ENCODE assay signal across 8 cellular contexts in the genomic region with DNA sequence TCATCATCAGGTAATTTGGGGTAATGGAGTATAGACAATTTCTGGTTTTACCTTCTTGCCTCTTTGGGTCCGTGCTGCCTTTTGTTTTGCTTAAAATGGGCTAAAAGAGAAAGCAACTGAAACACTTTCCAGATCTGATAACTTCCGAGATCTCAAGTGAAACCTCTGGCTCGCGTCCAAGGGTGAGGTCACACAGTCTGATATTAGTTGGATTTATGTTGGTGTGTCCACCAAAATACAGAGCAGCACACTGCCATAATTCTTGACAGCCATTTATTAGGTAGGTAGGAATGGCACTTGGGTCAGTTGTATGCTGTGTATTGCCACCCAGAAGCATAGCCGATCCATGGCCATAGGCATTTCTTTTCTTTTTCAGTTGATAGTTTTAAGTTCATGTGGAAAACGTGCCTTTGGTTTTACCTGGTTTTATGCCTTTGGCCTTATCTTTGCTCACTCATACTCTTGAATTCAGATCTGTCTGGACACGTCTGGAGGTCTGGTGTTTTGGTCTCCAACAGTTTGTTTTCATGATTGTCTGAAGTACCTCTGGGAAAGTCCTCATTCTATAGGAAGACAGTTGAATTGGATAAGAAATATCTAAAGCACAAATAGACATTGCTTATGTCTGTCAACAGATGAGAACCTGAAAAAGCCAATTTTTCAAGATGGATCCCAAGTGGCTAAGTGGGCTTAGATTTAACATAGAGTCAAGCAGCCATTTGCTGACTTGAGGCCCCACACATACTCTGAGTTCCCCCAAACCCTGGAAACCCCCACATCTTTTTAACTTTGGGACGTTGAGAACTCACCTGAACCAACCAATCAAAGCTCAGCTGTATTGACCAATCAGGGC.
DNase-seq lines count a peak whose midpoint lies in the region; ATAC-seq, FAIRE-seq and TF ChIP-seq lines count a peak whose summit lies in the region.

No MANE protein-coding gene starts in this region.

- POLR2A ChIA-PET in Panc1 (lab: Charles Lee): no interaction called here

- H3K36me3 ChIP-seq in Panc1 (ENCODE audit: control insufficient read depth, insufficient read depth, low read length): no peaks in the 10 kb centered on the region; the same call in 1 of the 2 replicates
- no peaks in the 10 kb centered on the region for H3K36me3 ChIP-seq in astrocyte (ENCODE audit: insufficient read depth, low read length)
- H3K36me3 ChIP-seq in parathyroid adenoma (ENCODE audit: control insufficient read depth, insufficient read depth, low read length): no peaks in the 10 kb centered on the region

- H2AFZ ChIP-seq in astrocyte (ENCODE audit: low read depth, low read length) (no peak overlapping the region), parathyroid adenoma (no peak overlapping the region)

- no peak overlapping the region for H3K4me3 ChIP-seq in Panc1 (ENCODE audit: low read depth in 2 of 2, low read length in 2 of 2)
- no peak overlapping the region for H3K4me3 ChIP-seq in astrocyte (ENCODE audit: insufficient read depth, low read depth, low read length)
- H3K4me3 ChIP-seq in parathyroid adenoma (ENCODE audit: low read depth, low read length): peak overlapping the region; percentile 41

- H4K20me1 ChIP-seq in astrocyte (ENCODE audit: insufficient read depth, low read length): no peaks in the 10 kb centered on the region

- H3K9ac ChIP-seq in astrocyte (ENCODE audit: low read length): no peak overlapping the region
- no peak overlapping the region for H3K9ac ChIP-seq in parathyroid adenoma

- H3K9me3 ChIP-seq in Panc1 (ENCODE audit: control insufficient read depth, insufficient read depth, low read depth, low read length) (no peaks in the 10 kb centered on the region), astrocyte (ENCODE audit: insufficient read depth, low read depth, low read length) (no peaks in the 10 kb centered on the region), parathyroid adenoma (ENCODE audit: control insufficient read depth, low read length) (no peaks in the 10 kb centered on the region)

- no peak overlapping the region for H3K4me2 ChIP-seq in astrocyte (ENCODE audit: low read length)
- H3K4me2 ChIP-seq in parathyroid adenoma (ENCODE audit: low read length): peak overlapping the region; percentile 68

- TF ChIP-seq CTCF in Panc1 (IDR thresholded peaks at IDR 0.05) (no peak), astrocyte (IDR thresholded peaks at IDR 0.05; ENCODE audit: insufficient read depth, low read depth, low read length) (no peak), parathyroid adenoma (IDR thresholded peaks at IDR 0.05) (no peak)

- peak overlapping the region; percentile 49 for H3K27ac Mint-ChIP-seq in astrocyte (ENCODE audit: unreplicated experiment)

- H3K27me3 ChIP-seq in Panc1 (ENCODE audit: control insufficient read depth, insufficient read depth, low read length) (no peaks in the 10 kb centered on the region), astrocyte (ENCODE audit: insufficient read depth, low read length) (no peaks in the 10 kb centered on the region), parathyroid adenoma (ENCODE audit: control insufficient read depth, insufficient read depth, low read length) (no peaks in the 10 kb centered on the region)

- H3K4me1 Mint-ChIP-seq in astrocyte (ENCODE audit: low read depth, unreplicated experiment): peaks cover 51% of the 10 kb centered on the region

- H3K79me2 ChIP-seq in astrocyte (ENCODE audit: insufficient read depth, low read length) (no peaks in the 10 kb centered on the region), parathyroid adenoma (no peaks in the 10 kb centered on the region)

- DNase-seq in EL (peak; percentile 15), Panc1 (ENCODE audit: low read depth, low spot score) (no peak), astrocyte (ENCODE audit: low read depth) (peak; percentile 54), epidermal melanocyte (ENCODE audit: insufficient read length, low spot score) (no peak), GOT3 (lab: John Stamatoyannopoulos, UW) (no peak), retina (no peak)

- no peak for FAIRE-seq in astrocyte (lab: Jason Lieb, UNC)

- no peaks in the 10 kb centered on the region for H3K27me3 Mint-ChIP-seq in astrocyte (ENCODE audit: low read depth, unreplicated experiment)

- intact Hi-C loops in Panc1 (cut with micrococcal nuclease; ENCODE audit: unreplicated experiment): loop anchor here (10.0 kb wide), 1 partner anchor 160 kb away; no protein-coding TSS in a partner anchor

- H3K27ac ChIP-seq in Panc1 (ENCODE audit: low read length) (peak overlapping the region; percentile 46; the same call in 1 of the 2 replicates), astrocyte (ENCODE audit: low read depth, low read length) (no peak overlapping the region), parathyroid adenoma (no peak overlapping the region)

- CTCF ChIA-PET in Panc1 (lab: Charles Lee): no interaction called here

- BruUV-seq in Panc1 (replicated peaks; lab: Mats Ljungman, UMichigan): no TSS peak

- H3K36me3 Mint-ChIP-seq in astrocyte (ENCODE audit: low read depth, unreplicated experiment): peaks cover 13% of the 10 kb centered on the region

- no peaks in the 10 kb centered on the region for H3K9me3 Mint-ChIP-seq in astrocyte (ENCODE audit: unreplicated experiment)

- in situ Hi-C loops in Panc1 (cut with HindIII; ENCODE audit: low pct_unique_long_range_greater_than_20kb, low sequenced_read_pairs): no loop called here

- ATAC-seq in Panc1: no peak
- ATAC-seq in HG03280 (IDR thresholded peaks at IDR 0.05; ENCODE audit: unreplicated experiment): no peak

- no peak overlapping the region for H3K4me3 Mint-ChIP-seq in astrocyte (ENCODE audit: unreplicated experiment)

- H3K4me1 ChIP-seq in Panc1 (ENCODE audit: control insufficient read depth, insufficient read depth, low read length) (no peaks in the 10 kb centered on the region; the same call in 1 of the 2 replicates), astrocyte (ENCODE audit: insufficient read depth, low read length) (peaks cover 8% of the 10 kb centered on the region), parathyroid adenoma (no peaks in the 10 kb centered on the region)

Comparison
In these comparisons a context has a peak if more than half of its experiments do, and no peak if none do; other contexts are left out.
1. DNase-seq: peak in EL (single experiment) and astrocyte (single experiment); none in Panc1 (single experiment), epidermal melanocyte (single experiment), GOT3 (single experiment) and retina (single experiment).